24 cellular contexts compared by ENCODE assay signal in genomic region chr4:55426518-55426917, GRCh38. TPM values are rescaled to one million over a fixed set of nuclear protein-coding genes. Genes with fewer than 3 reads are reported as not detected.
A peak's percentile ranks its signal among the peaks of the same experiment; 100 is the strongest.
DNase-seq lines count a peak whose midpoint lies in the region; TF ChIP-seq lines count a peak whose summit lies in the region.
"Had no signal": no experiment of that assay in that cellular context is flagged by ENCODE, and none has a peak within 500 bp of the region (broad histone marks: within the 10 kb centered on the region; RNA-seq: fewer than 3 reads in every experiment).

No MANE protein-coding gene starts in this region.

- no peak for DNase-seq in activated naive CD8-positive, alpha-beta T cell treated with anti-CD3 and anti-CD28 coated beads for 36 hours
- peak; percentile 10 for DNase-seq in OCI-M2 (lab: John Stamatoyannopoulos, UW; ENCODE audit: unreplicated experiment)
- no peak for DNase-seq in endothelial cell (ENCODE audit: low spot score)
- DNase-seq in progenitor cell of endocrine pancreas (ENCODE audit: low spot score, unreplicated experiment), result no peak
- no peak for DNase-seq in testis
- no peak for DNase-seq in NCI-H510A treated with DMSO at 0.1 percent for 48 hours (lab: John Stamatoyannopoulos, UW)
- no peak for DNase-seq in stimulated activated CD8-positive, alpha-beta memory T cell treated with anti-CD3 and anti-CD28 coated beads, Interleukin-4, amount 100 ng/mL, for 48 hours
- DNase-seq: activated B cell treated with CpG ODN at 0.5 μM for 24 hours; activated CD4-positive, alpha-beta T cell treated with anti-CD3 and anti-CD28 coated beads, Interleukin-2, amount 50 U/mL, for 4 hours; activated naive CD4-positive, alpha-beta T cell; activated T-cell treated with anti-CD3 and anti-CD28 coated beads, Interleukin-2, amount 50 U/mL, for 72 hours; amniotic stem cell; CD8-positive, alpha-beta memory T cell; MG63; NCI-H1417; NCI-H2081; NCI-H446; PC-3; stimulated activated CD4-positive, alpha-beta T cell treated with anti-CD3 and anti-CD28 coated beads, Interleukin-2, amount 100 ng/mL, for 24 hours had no signal

- H3K27ac Mint-ChIP-seq in activated naive CD8-positive, alpha-beta T cell, result peak overlapping the region; percentile 46
- no peak overlapping the region for H3K27ac Mint-ChIP-seq in activated naive CD8-positive, alpha-beta T cell treated with anti-CD3 and anti-CD28 coated beads for 36 hours
- H3K27ac Mint-ChIP-seq in endothelial cell (ENCODE audit: unreplicated experiment) (peak overlapping the region; percentile 10), progenitor cell of endocrine pancreas (peak overlapping the region; percentile 39)
- H3K27ac Mint-ChIP-seq: activated B cell treated with CpG ODN at 0.5 μM for 24 hours; activated T-cell treated with anti-CD3 and anti-CD28 coated beads, Interleukin-2, amount 50 U/mL, for 72 hours; T-helper 2 cell treated with Interferon-gamma antibody and Interleukin-4, amounts not matched to agents 5 μg/mL and 100 μg/mL, for 36 hours had no signal

- no peaks in the 10 kb centered on the region for H3K4me1 ChIP-seq in testis
- H3K4me1 ChIP-seq: A549 had no signal

- H3K27ac ChIP-seq in testis, result no peak overlapping the region
- H3K27ac ChIP-seq: A549, tibial nerve had no signal

- no peaks in the 10 kb centered on the region for H3K27me3 ChIP-seq in testis
- H3K27me3 ChIP-seq: MG63, tibial nerve had no signal

- no peaks in the 10 kb centered on the region for H3K4me1 Mint-ChIP-seq in activated naive CD8-positive, alpha-beta T cell (ENCODE audit: low read depth)
- peaks cover 3% of the 10 kb centered on the region for H3K4me1 Mint-ChIP-seq in activated naive CD8-positive, alpha-beta T cell treated with anti-CD3 and anti-CD28 coated beads for 36 hours
- H3K4me1 Mint-ChIP-seq in endothelial cell (ENCODE audit: unreplicated experiment), result peaks cover 12% of the 10 kb centered on the region
- peaks cover 2% of the 10 kb centered on the region for H3K4me1 Mint-ChIP-seq in progenitor cell of endocrine pancreas (ENCODE audit: low read depth)
- H3K4me1 Mint-ChIP-seq: activated B cell treated with CpG ODN at 0.5 μM for 24 hours had no signal

- H3K4me3 Mint-ChIP-seq in activated naive CD8-positive, alpha-beta T cell, result no peak overlapping the region
- no peak overlapping the region for H3K4me3 Mint-ChIP-seq in activated naive CD8-positive, alpha-beta T cell treated with anti-CD3 and anti-CD28 coated beads for 36 hours
- H3K4me3 Mint-ChIP-seq in endothelial cell (ENCODE audit: unreplicated experiment) (no peak overlapping the region), progenitor cell of endocrine pancreas (ENCODE audit: low read depth) (no peak overlapping the region)
- H3K4me3 Mint-ChIP-seq: activated B cell treated with CpG ODN at 0.5 μM for 24 hours; activated T-cell treated with anti-CD3 and anti-CD28 coated beads, Interleukin-2, amount 50 U/mL, for 72 hours; CD8-positive, alpha-beta memory T cell; T-helper 2 cell treated with Interferon-gamma antibody and Interleukin-4, amounts not matched to agents 5 μg/mL and 100 μg/mL, for 36 hours had no signal

- peaks cover 3% of the 10 kb centered on the region for H3K36me3 Mint-ChIP-seq in activated naive CD8-positive, alpha-beta T cell
- peaks cover 23% of the 10 kb centered on the region for H3K36me3 Mint-ChIP-seq in activated naive CD8-positive, alpha-beta T cell treated with anti-CD3 and anti-CD28 coated beads for 36 hours
- H3K36me3 Mint-ChIP-seq in endothelial cell (ENCODE audit: low read depth, unreplicated experiment) (peaks cover 39% of the 10 kb centered on the region), progenitor cell of endocrine pancreas (ENCODE audit: insufficient read depth) (peaks cover 24% of the 10 kb centered on the region)

- H3K4me3 ChIP-seq in testis, result no peak overlapping the region
- H3K4me3 ChIP-seq: A549, MG63, smooth muscle cell, tibial nerve had no signal

- TF ChIP-seq CTCF in endothelial cell (IDR thresholded peaks at IDR 0.05; ENCODE audit: unreplicated experiment) (no peak), progenitor cell of endocrine pancreas (IDR thresholded peaks at IDR 0.05; ENCODE audit: unreplicated experiment) (no peak), testis (IDR thresholded peaks at IDR 0.05) (no peak)

- no peaks in the 10 kb centered on the region for H3K27me3 Mint-ChIP-seq in activated naive CD8-positive, alpha-beta T cell
- H3K27me3 Mint-ChIP-seq in activated naive CD8-positive, alpha-beta T cell treated with anti-CD3 and anti-CD28 coated beads for 36 hours, result no peaks in the 10 kb centered on the region
- H3K27me3 Mint-ChIP-seq in endothelial cell (ENCODE audit: unreplicated experiment) (no peaks in the 10 kb centered on the region), progenitor cell of endocrine pancreas (no peaks in the 10 kb centered on the region)
- H3K27me3 Mint-ChIP-seq: activated B cell treated with CpG ODN at 0.5 μM for 24 hours had no signal

- H3K36me3 ChIP-seq in testis (ENCODE audit: low read depth, missing control alignments), result no peaks in the 10 kb centered on the region

- no peaks in the 10 kb centered on the region for H3K9me3 ChIP-seq in testis
- H3K9me3 ChIP-seq: A549, MG63, tibial nerve had no signal

- intact Hi-C loops in testis (cut with DNase I; ENCODE audit: low total_unique reads), result no loop called here

- no peak for TF ChIP-seq POLR2A in testis (IDR thresholded peaks at IDR 0.05)

- H3K9me3 Mint-ChIP-seq in activated naive CD8-positive, alpha-beta T cell (ENCODE audit: low read depth), result no peaks in the 10 kb centered on the region
- H3K9me3 Mint-ChIP-seq in activated naive CD8-positive, alpha-beta T cell treated with anti-CD3 and anti-CD28 coated beads for 36 hours, result no peaks in the 10 kb centered on the region
- H3K9me3 Mint-ChIP-seq in endothelial cell (ENCODE audit: unreplicated experiment), result no peaks in the 10 kb centered on the region
- no peaks in the 10 kb centered on the region for H3K9me3 Mint-ChIP-seq in progenitor cell of endocrine pancreas (ENCODE audit: low read depth)
- H3K9me3 Mint-ChIP-seq: activated B cell treated with CpG ODN at 0.5 μM for 24 hours; activated T-cell treated with anti-CD3 and anti-CD28 coated beads, Interleukin-2, amount 50 U/mL, for 72 hours; CD8-positive, alpha-beta memory T cell; T-helper 2 cell treated with Interferon-gamma antibody and Interleukin-4, amounts not matched to agents 5 μg/mL and 100 μg/mL, for 36 hours had no signal

RNA-seq across cellular contexts. Expression of gene TMEM165, which starts 30.8 kb away (rescaled TPM):
- total RNA-seq in activated naive CD8-positive, alpha-beta T cell treated with anti-CD3 and anti-CD28 coated beads for 36 hours, result 10 to 100 TPM; 59.7 to 60.8 TPM
- total RNA-seq in endothelial cell (ENCODE audit: unreplicated experiment) (197 TPM), progenitor cell of endocrine pancreas (65.7 and 73.4 TPM in 2 replicates), testis (100 to 1,000 TPM in 1 of 2 donors, 10 to 100 TPM in 1; 94.8 to 122 TPM)
- polyA plus RNA-seq in testis (ENCODE audit: insufficient read depth, low read depth, low replicate concordance), result 39.9 TPM
